ENCODE assay signal across 9 cellular contexts in the genomic region with DNA sequence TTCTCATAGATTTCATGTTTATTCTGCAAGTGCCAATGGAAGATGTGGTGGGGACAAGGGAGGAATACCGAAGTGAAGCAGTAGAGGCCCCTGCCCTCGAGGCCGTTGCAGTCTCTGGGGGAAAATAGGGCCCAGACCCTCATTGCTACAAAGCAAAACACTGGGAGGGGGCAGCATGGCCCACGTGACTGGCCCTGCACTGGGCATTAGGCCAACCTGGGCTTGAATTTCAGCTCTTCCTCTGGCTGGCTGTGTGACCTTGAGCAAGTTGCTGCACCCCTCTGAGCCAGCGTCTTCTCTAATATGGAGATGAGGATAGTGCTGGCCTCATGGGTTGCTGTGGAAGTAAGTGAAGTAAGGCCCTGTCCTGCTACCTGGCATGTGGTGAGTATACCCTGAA. TPM values are rescaled to one million over a fixed set of nuclear protein-coding genes. Genes with fewer than 3 reads are reported as not detected.
DNase-seq lines count a peak whose midpoint lies in the region; ATAC-seq and TF ChIP-seq lines count a peak whose summit lies in the region.
"Had no signal": no experiment of that assay in that cellular context is flagged by ENCODE, and none has a peak within 500 bp of the region (broad histone marks: within the 10 kb centered on the region; RNA-seq: fewer than 3 reads in every experiment).

No MANE protein-coding gene starts in this region.

- H4K20me1 ChIP-seq in fibroblast of lung (ENCODE audit: control insufficient read depth, extremely low read depth, insufficient read depth, low read length), result no peaks in the 10 kb centered on the region

- peaks cover 45 to 100% (median 83%) of the 10 kb centered on the region in 12 donors for H3K4me1 ChIP-seq in heart left ventricle
- peaks cover 66% of the 10 kb centered on the region for H3K4me1 ChIP-seq in fibroblast of lung (ENCODE audit: control insufficient read depth, extremely low read depth, insufficient read depth, low read length)
- H3K4me1 ChIP-seq in ovary (ENCODE audit: insufficient read depth), result peaks cover 51% of the 10 kb centered on the region
- H3K4me1 ChIP-seq in uterus, result peaks cover 42 to 46% of the 10 kb centered on the region in 2 donors

- no peaks in the 10 kb centered on the region for H3K79me2 ChIP-seq in fibroblast of lung (ENCODE audit: control insufficient read depth, insufficient read depth, low read length)

- intact Hi-C loops in heart left ventricle (cut with DNase I) (loop anchor here in 3 of 10 donors (2.0 to 5.0 kb wide), 3 partner anchors 13 to 45 kb away; no protein-coding TSS in a partner anchor), cardiac septum (cut with DNase I) (loop anchor here (2.0 kb wide), 1 partner anchor 13 kb away; no protein-coding TSS in a partner anchor), ovary (cut with DNase I) (no loop called here), uterus (cut with DNase I; ENCODE audit: low total_unique reads) (no loop called here)

- H3K4me3 ChIP-seq in heart left ventricle, result peak overlapping the region in 7 of 12 donors; percentile 50 to 70 (median 55)
- no peak overlapping the region for H3K4me3 ChIP-seq in fibroblast of lung (replicated peaks in 1 of 4; ENCODE audit: control extremely low read depth in 1 of 4, insufficient read depth in 1 of 4, low read depth in 3 of 4, low read length in 4 of 4)
- H3K4me3 ChIP-seq in ovary, result no peak overlapping the region
- H3K4me3 ChIP-seq in uterus, result no peak overlapping the region

- H3K27ac ChIP-seq in heart left ventricle (peak overlapping the region in 11 of 12 donors; percentile 75 to 100 (median 97)), fibroblast of lung (ENCODE audit: insufficient read depth, low read length) (peak overlapping the region; percentile 16), ovary (peak overlapping the region; percentile 48 to 93), uterus (peak overlapping the region; percentile 94)

- TF ChIP-seq EP300 in ovary (IDR thresholded peaks at IDR 0.05), result no peak

- H3K27me3 ChIP-seq in heart left ventricle (no peaks in the 10 kb centered on the region), fibroblast of lung (ENCODE audit: control insufficient read depth, insufficient read depth, low read length) (no peaks in the 10 kb centered on the region), ovary (no peaks in the 10 kb centered on the region), uterus (no peaks in the 10 kb centered on the region)

- H2AFZ ChIP-seq in fibroblast of lung (ENCODE audit: low read length), result no peak overlapping the region

- peak in 2 of 5 donors; percentile 20 to 57 for DNase-seq in heart left ventricle
- no peak for DNase-seq in cardiac septum (ENCODE audit: low spot score)
- DNase-seq in fibroblast of lung (ENCODE audit: low read depth in 2 of 2), result no peak
- peak in 4 of 5 donors; percentile 48 to 76 (median 68) for DNase-seq in ovary
- no peak for DNase-seq in uterus
- DNase-seq in COLO829 (ENCODE audit: low spot score), result no peak
- no peak for DNase-seq in SIG-M5 (lab: John Stamatoyannopoulos, UW)
- DNase-seq: DMS79 had no signal

- peak overlapping the region; percentile 82 for H3K4me2 ChIP-seq in fibroblast of lung (ENCODE audit: extremely low read depth, insufficient read depth, low read length)

- no peaks in the 10 kb centered on the region for H3K9me3 ChIP-seq in heart left ventricle
- no peaks in the 10 kb centered on the region for H3K9me3 ChIP-seq in fibroblast of lung (ENCODE audit: control insufficient read depth, insufficient read depth, low read depth, low read length)
- no peaks in the 10 kb centered on the region for H3K9me3 ChIP-seq in ovary
- no peaks in the 10 kb centered on the region for H3K9me3 ChIP-seq in uterus

- WGBS in heart left ventricle, 4 donors, result 49 to 62% (median 54%) methylated on average over 5 of the region's 5 CpGs
- 14 to 25% (median 15%) methylated on average over 5 of the region's 5 CpGs for WGBS in ovary, 3 donors

- no peak for ATAC-seq in heart left ventricle
- ATAC-seq in GM19455 (IDR thresholded peaks at IDR 0.05; ENCODE audit: unreplicated experiment), result no peak

- no peak for TF ChIP-seq CTCF in heart left ventricle (IDR thresholded peaks at IDR 0.05)
- no peak for TF ChIP-seq CTCF in fibroblast of lung (conservative IDR thresholded peaks at IDR 0.05 in 1 of 2, IDR thresholded peaks at IDR 0.05 in 1 of 2; ENCODE audit: low read depth in 1 of 2, low read length in 2 of 2)
- no peak for TF ChIP-seq CTCF in ovary (IDR thresholded peaks at IDR 0.05)
- no peak for TF ChIP-seq CTCF in uterus (IDR thresholded peaks at IDR 0.05)

- TF ChIP-seq POLR2A in heart left ventricle (IDR thresholded peaks at IDR 0.05), result no peak
- TF ChIP-seq POLR2A in ovary (IDR thresholded peaks at IDR 0.05), result no peak
- TF ChIP-seq POLR2A in uterus (IDR thresholded peaks at IDR 0.05), result no peak

- H3K36me3 ChIP-seq in heart left ventricle (peaks cover 0 to 13% (median 0%) of the 10 kb centered on the region in 9 donors), fibroblast of lung (ENCODE audit: control insufficient read depth, insufficient read depth, low read length) (no peaks in the 10 kb centered on the region), ovary (no peaks in the 10 kb centered on the region), uterus (no peaks in the 10 kb centered on the region)

- H3K9ac ChIP-seq in fibroblast of lung (ENCODE audit: insufficient read depth, low read length), result no peak overlapping the region

RNA-seq across cellular contexts. Expression of a gene that starts 0.7 kb away (rescaled TPM):
- total RNA-seq in heart left ventricle, result 100 to 1,000 TPM; 444 to 782 (median 590) TPM
- 100 to 1,000 TPM; 304 to 791 TPM for polyA plus RNA-seq in heart left ventricle
- 829 TPM for total RNA-seq in cardiac septum
- 5.6 and 6.6 TPM in 2 replicates for total RNA-seq in fibroblast of lung
- polyA plus RNA-seq in fibroblast of lung, result 9.8 and 10.5 TPM in 2 replicates
- 25.0 and 50.9 TPM in 2 replicates for polyA plus RNA-seq in fibroblast of lung (2012)
- polyA minus RNA-seq in fibroblast of lung (ENCODE audit: low replicate concordance), result 115 and 181 TPM in 2 replicates
- 100 to 1,000 TPM in 3 of 7 donors, 10 to 100 TPM in 3, 1 to 10 TPM in 1; 8.3 to 174 (median 70.2) TPM for total RNA-seq in ovary
- polyA plus RNA-seq in ovary, result 10 to 100 TPM; 31.0 to 86.9 TPM
- 100 to 1,000 TPM in 1 of 4 donors, 10 to 100 TPM in 1, 1 to 10 TPM in 2; 3.6 to 146 (median 10.6) TPM for total RNA-seq in uterus

RNA-seq across cellular contexts. Expression of a gene that starts 21.3 kb away (rescaled TPM):
- total RNA-seq in heart left ventricle, result 10 to 100 TPM in 1 of 9 donors, 1 to 10 TPM in 8; 1.8 to 10.2 (median 5.1) TPM
- polyA plus RNA-seq in heart left ventricle, result 1 to 10 TPM; 1.2 to 4.6 TPM
- 10.0 TPM for total RNA-seq in cardiac septum
- 0.33 and 0.77 TPM in 2 replicates for total RNA-seq in fibroblast of lung
- 0.14 and 0.26 TPM in 2 replicates for polyA plus RNA-seq in fibroblast of lung
- 0.14 and 0.17 TPM in 2 replicates for polyA plus RNA-seq in fibroblast of lung (2012)
- 2.4 TPM in 1 of 2 replicates, not detected in the other for polyA minus RNA-seq in fibroblast of lung (ENCODE audit: low replicate concordance)
- 1 to 10 TPM in 4 of 7 donors, under 1 TPM in 3; 0.36 to 2.6 (median 1.2) TPM for total RNA-seq in ovary
- polyA plus RNA-seq in ovary, result 1 to 10 TPM; 1.6 to 2.7 TPM
- 10 to 100 TPM in 1 of 4 donors, 1 to 10 TPM in 2, not detected in 1; 3.2 to 69.1 (median 3.4) TPM for total RNA-seq in uterus

Comparison
In these comparisons a context has a peak if more than half of its experiments do, and no peak if none do; other contexts are left out.
1. DNase-seq: peak in ovary (4 of 5); none in cardiac septum (single experiment), fibroblast of lung (0 of 2), uterus (0 of 2), COLO829 (single experiment) and SIG-M5 (single experiment).
2. H3K27ac ChIP-seq: peak in every context shown above with its lines; median percentile 97 in heart left ventricle; 94 in uterus; 70 in ovary; 16 in fibroblast of lung.
3. H3K4me3 ChIP-seq: peak in heart left ventricle (7 of 12); none in fibroblast of lung (0 of 4), ovary (single experiment) and uterus (0 of 2).